1 cellular context compared by ENCODE assay signal in the genomic region with DNA sequence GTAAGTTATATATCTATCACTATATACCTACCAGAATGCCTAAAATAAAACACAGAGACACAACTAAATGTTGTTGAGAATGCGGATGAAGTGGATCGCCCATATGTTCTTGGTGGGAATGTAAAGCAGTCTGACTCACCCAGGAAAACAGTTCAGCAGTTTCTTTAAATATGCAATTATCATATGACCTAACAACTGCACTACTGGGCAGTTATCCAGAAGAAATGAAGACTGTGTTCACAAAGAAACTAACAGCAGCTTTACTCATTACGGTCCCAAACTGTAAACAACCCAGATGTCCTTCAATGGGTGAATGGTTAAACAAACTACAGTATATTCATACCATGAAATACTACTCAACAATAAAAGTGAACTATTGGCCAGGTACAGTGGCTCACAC.
TF ChIP-seq lines count a peak whose summit lies in the region.

No MANE protein-coding gene starts in this region.

TF ChIP-seq in SK-N-SH treated with all-trans-retinoic acid at 6 μM for 48 hours, 23 proteins besides CTCF, POLR2A, EP300 and RAD21 (continued from another document):
- no peak for TF ChIP-seq TSHZ2 (CRISPR knock-in tag; IDR thresholded peaks at IDR 0.05)
- TF ChIP-seq PPARA (CRISPR knock-in tag; IDR thresholded peaks at IDR 0.05; ENCODE audit: borderline replicate concordance) = no peak
- TF ChIP-seq ZNF70 (CRISPR knock-in tag; IDR thresholded peaks at IDR 0.05) = no peak
- TF ChIP-seq ZFP3 (CRISPR knock-in tag; IDR thresholded peaks at IDR 0.05) = no peak
